Comparison of ENCODE assay signal across 17 cellular contexts in the genomic region with DNA sequence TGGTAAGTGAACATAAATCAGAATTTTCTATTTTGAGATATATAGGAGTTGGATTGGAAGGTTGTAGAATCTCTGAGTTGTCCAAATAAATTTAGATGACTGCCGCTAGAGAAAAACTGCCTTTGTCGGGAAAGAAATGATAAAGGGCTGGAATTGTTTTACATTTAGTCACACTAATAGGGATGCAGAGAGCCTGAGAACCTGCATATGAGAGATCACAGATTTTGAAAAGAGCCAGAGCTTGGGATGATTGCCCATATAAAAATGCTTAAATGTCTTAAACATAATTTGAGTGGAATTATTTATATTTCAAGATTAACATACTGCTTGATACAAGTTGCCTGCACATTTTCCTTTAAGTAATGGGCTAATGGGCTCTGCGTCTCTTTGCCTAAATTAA.
"Had no signal": no experiment of that assay in that cellular context is flagged by ENCODE, and none has a peak within 500 bp of the region (broad histone marks: within the 10 kb centered on the region; RNA-seq: fewer than 3 reads in every experiment).

No MANE protein-coding gene starts in this region.

- H3K27me3 ChIP-seq: dorsolateral prefrontal cortex, esophagus muscularis mucosa, foreskin keratinocyte, heart left ventricle, left lung had no signal

- H3K4me1 ChIP-seq: esophagus muscularis mucosa, foreskin keratinocyte, gastroesophageal sphincter, heart left ventricle, left lung, lower lobe of right lung had no signal

- H3K4me3 ChIP-seq: coronary artery, dorsolateral prefrontal cortex, esophagus muscularis mucosa, gastroesophageal sphincter, heart left ventricle, left lung, lower lobe of right lung, mucosa of descending colon had no signal

- H3K9me3 ChIP-seq: esophagus muscularis mucosa, gastroesophageal sphincter, heart left ventricle, left lung, lower lobe of right lung, mucosa of descending colon had no signal

- DNase-seq: dermis blood vessel endothelial cell; dorsolateral prefrontal cortex; effector CD4-positive, alpha-beta T cell; effector memory CD4-positive, alpha-beta T cell; foreskin keratinocyte; heart left ventricle; hippocampal formation; left cardiac atrium; left lung; left ventricle myocardium superior; lower lobe of right lung; mesenchymal stem cell; mucosa of descending colon; naive B cell had no signal

- H3K36me3 ChIP-seq: esophagus muscularis mucosa, gastroesophageal sphincter, heart left ventricle, left lung, lower lobe of right lung had no signal

- H3K27ac ChIP-seq: coronary artery, dorsolateral prefrontal cortex, esophagus muscularis mucosa, foreskin keratinocyte, gastroesophageal sphincter, heart left ventricle, left lung, lower lobe of right lung had no signal
